Comparison of ENCODE assay signal across 1 cellular context in genomic region chr19:41859618-41860418, GRCh38.
TF ChIP-seq lines count a peak whose summit lies in the region.

TSS of gene RPS19 (plus strand) at chr19:41860255. CDS start at chr19:41860775, 520 bp downstream.

TF ChIP-seq in GM12878, 131 proteins besides CTCF, POLR2A, EP300 and RAD21 (continued from another document and continues in another):
- no peak for TF ChIP-seq CEBPZ (IDR thresholded peaks at IDR 0.05; ENCODE audit: low read depth, low read length)
- TF ChIP-seq SMAD5 (IDR thresholded peaks at IDR 0.05; ENCODE audit: low read depth): peak; percentile 92
- peak; percentile 86 for TF ChIP-seq NR2C1 (IDR thresholded peaks at IDR 0.05)
- TF ChIP-seq IKZF2 (IDR thresholded peaks at IDR 0.05): peak; percentile 97
- 0 out of 2 replicates have a peak, but pooled peaks have one; percentile 48 for TF ChIP-seq ASH2L (IDR thresholded peaks at IDR 0.05; ENCODE audit: borderline replicate concordance, low read depth)
- peak; percentile 80 for TF ChIP-seq SKIL (IDR thresholded peaks at IDR 0.05; ENCODE audit: low read depth, poor library complexity, severe bottlenecking)
- peak; percentile 100 for TF ChIP-seq IKZF1 (conservative IDR thresholded peaks at IDR 0.05)
- no peak for TF ChIP-seq JUND (IDR thresholded peaks at IDR 0.05; ENCODE audit: low read depth, low read length)
- TF ChIP-seq BCLAF1 (IDR thresholded peaks at IDR 0.05): peak; percentile 75; the same call in 1 of the 2 replicates
- TF ChIP-seq ZBTB11 (CRISPR knock-in tag; IDR thresholded peaks at IDR 0.05): peak; percentile 58
- no peak for TF ChIP-seq MYB (IDR thresholded peaks at IDR 0.05; ENCODE audit: borderline replicate concordance, low read depth, low read length)
- TF ChIP-seq MEF2A (IDR thresholded peaks at IDR 0.05; ENCODE audit: insufficient read depth, low read depth, low read length): 0 out of 2 replicates have a peak, but pooled peaks have one; percentile 18
- no peak for TF ChIP-seq FOXK2 (IDR thresholded peaks at IDR 0.05)
- no peak for TF ChIP-seq PRDM15 (CRISPR knock-in tag; IDR thresholded peaks at IDR 0.05)
- TF ChIP-seq NKRF (conservative IDR thresholded peaks at IDR 0.05): peak; percentile 98
- peak; percentile 85 for TF ChIP-seq YY1 (IDR thresholded peaks at IDR 0.05; ENCODE audit: low read depth, low read length)
- no peak for TF ChIP-seq ATF3 (IDR thresholded peaks at IDR 0.05; ENCODE audit: borderline replicate concordance, extremely low read depth, low read depth, low read length)
- TF ChIP-seq ZNF687 (IDR thresholded peaks at IDR 0.05): peak; percentile 92
- peak; percentile 97 for TF ChIP-seq ATF7 (IDR thresholded peaks at IDR 0.05; ENCODE audit: low read depth)
- TF ChIP-seq CHD4 (IDR thresholded peaks at IDR 0.05): no peak
- TF ChIP-seq SRF (IDR thresholded peaks at IDR 0.05; ENCODE audit: low read depth in 2 of 2, low read length in 2 of 2): peak in 1 of 2 experiments; percentile 61; a peak in 1 of 4 replicates
- peak; percentile 72; the same call in 1 of the 2 replicates for TF ChIP-seq ZSCAN29 (IDR thresholded peaks at IDR 0.05)
- TF ChIP-seq BACH1 (IDR thresholded peaks at IDR 0.05; ENCODE audit: borderline replicate concordance): peak; percentile 87
- peak; percentile 100 for TF ChIP-seq ETV6 (conservative IDR thresholded peaks at IDR 0.05 in 1 of 2, IDR thresholded peaks at IDR 0.05 in 1 of 2; ENCODE audit: borderline replicate concordance in 1 of 2, low read depth in 1 of 2)
